In the genomic region with DNA sequence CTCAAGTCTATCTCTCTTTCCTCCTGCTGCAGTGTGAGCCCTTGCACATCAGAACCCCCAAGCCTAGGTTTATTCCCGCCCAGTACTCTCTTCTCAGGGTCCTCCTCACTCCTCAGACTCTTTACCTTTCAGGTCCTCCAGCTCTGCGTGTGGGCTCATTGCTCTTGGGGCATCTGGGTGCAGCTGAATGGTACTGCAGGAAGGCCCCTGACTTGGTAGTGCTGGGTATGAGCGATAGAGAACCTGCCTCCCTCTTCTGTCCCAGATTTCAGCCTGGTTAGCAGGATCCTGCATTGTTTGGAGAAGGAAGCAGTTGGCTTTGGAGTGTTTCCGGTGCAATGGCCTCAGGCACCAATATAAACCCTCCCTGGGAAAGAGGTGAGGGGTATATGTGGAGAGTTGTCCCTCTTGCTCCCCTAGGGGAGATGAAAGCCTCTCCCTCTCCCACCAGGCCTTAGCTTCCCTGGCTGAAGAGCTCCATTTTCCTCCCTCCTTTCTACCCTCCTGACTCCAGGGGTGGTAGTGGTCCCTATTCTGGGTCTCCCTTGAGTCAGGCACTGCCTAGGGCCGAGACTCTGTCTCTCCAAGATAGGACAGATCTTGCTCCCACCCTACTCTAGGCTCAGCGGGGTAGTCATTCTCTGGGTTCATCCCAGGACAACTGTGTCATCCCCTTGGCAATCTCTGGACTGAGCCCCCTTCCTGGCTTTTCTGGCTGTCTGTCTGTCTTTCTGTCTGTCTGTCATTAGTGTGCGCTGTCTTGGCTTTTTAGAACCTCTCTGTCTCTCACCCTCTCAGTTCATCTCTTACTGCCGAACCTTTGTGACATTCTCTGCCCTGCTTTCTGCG, we compare ENCODE assay signal across 9 cellular contexts. TPM values are rescaled to one million over a fixed set of nuclear protein-coding genes. Genes with fewer than 3 reads are reported as not detected.
DNase-seq lines count a peak whose midpoint lies in the region; ATAC-seq, FAIRE-seq and TF ChIP-seq lines count a peak whose summit lies in the region.
"Had no signal": no experiment of that assay in that cellular context is flagged by ENCODE, and none has a peak within 500 bp of the region (broad histone marks: within the 10 kb centered on the region; RNA-seq: fewer than 3 reads in every experiment).

No MANE protein-coding gene starts in this region.

- no peaks in the 10 kb centered on the region for H3K9me3 Mint-ChIP-seq in astrocyte (ENCODE audit: unreplicated experiment)
- H3K9me3 Mint-ChIP-seq: activated naive CD8-positive, alpha-beta T cell treated with anti-CD3 and anti-CD28 coated beads for 36 hours had no signal

- no peak for FAIRE-seq in astrocyte (lab: Jason Lieb, UNC)

- H3K79me2 ChIP-seq in astrocyte (ENCODE audit: insufficient read depth, low read length) = peaks cover 82% of the 10 kb centered on the region

- ATAC-seq in left lung (no peak), GM18519 (IDR thresholded peaks at IDR 0.05; ENCODE audit: low FRiP score, unreplicated experiment) (no peak), HG03135 (IDR thresholded peaks at IDR 0.05; ENCODE audit: unreplicated experiment) (no peak)

- intact Hi-C loops in left lung (cut with DNase I) (no loop called here), head of caudate nucleus (cut with DNase I) (no loop called here)

- H3K27ac ChIP-seq in HEK293 (ENCODE audit: extremely low read depth, low read depth, low read length) (no peak overlapping the region), astrocyte (ENCODE audit: low read depth, low read length) (peak overlapping the region; percentile 47), left lung (peak overlapping the region; percentile 37 to 86), subcutaneous abdominal adipose tissue (ENCODE audit: low read depth, low read length) (peak overlapping the region; percentile 99)

- no peaks in the 10 kb centered on the region for H3K27me3 ChIP-seq in astrocyte (ENCODE audit: insufficient read depth, low read length)
- H3K27me3 ChIP-seq in left lung = peaks cover 0 to 40% of the 10 kb centered on the region in 2 donors
- H3K27me3 ChIP-seq in subcutaneous abdominal adipose tissue (ENCODE audit: control insufficient read depth in 5 of 5, insufficient read depth in 4 of 5, low read length in 5 of 5) = no peaks in the 10 kb centered on the region

- peak overlapping the region; percentile 96 for H3K4me3 Mint-ChIP-seq in astrocyte (ENCODE audit: unreplicated experiment)
- H3K4me3 Mint-ChIP-seq: activated naive CD8-positive, alpha-beta T cell treated with anti-CD3 and anti-CD28 coated beads for 36 hours had no signal

- no peaks in the 10 kb centered on the region for H3K27me3 Mint-ChIP-seq in astrocyte (ENCODE audit: low read depth, unreplicated experiment)

- H3K4me1 ChIP-seq in HEK293 (ENCODE audit: control insufficient read depth, insufficient read depth, low read length) (peaks cover 5% of the 10 kb centered on the region), astrocyte (ENCODE audit: insufficient read depth, low read length) (peaks cover 64% of the 10 kb centered on the region), left lung (peaks cover 19 to 78% of the 10 kb centered on the region in 2 donors), subcutaneous abdominal adipose tissue (ENCODE audit: control insufficient read depth in 5 of 5, insufficient read depth in 5 of 5, low read length in 5 of 5) (peaks cover 27 to 88% (median 77%) of the 10 kb centered on the region in 5 donors)

- no peaks in the 10 kb centered on the region for H3K9me3 ChIP-seq in HEK293 (ENCODE audit: control insufficient read depth, insufficient read depth, low read depth, low read length)
- no peaks in the 10 kb centered on the region for H3K9me3 ChIP-seq in astrocyte (ENCODE audit: insufficient read depth, low read depth, low read length)
- H3K9me3 ChIP-seq in left lung = no peaks in the 10 kb centered on the region
- no peaks in the 10 kb centered on the region for H3K9me3 ChIP-seq in subcutaneous abdominal adipose tissue (ENCODE audit: control insufficient read depth in 5 of 5, low read length in 5 of 5)

- H3K36me3 ChIP-seq in HEK293 (ENCODE audit: control insufficient read depth in 2 of 2, insufficient read depth in 1 of 2, low read length in 2 of 2) = peaks cover 0 to 2% of the 10 kb centered on the region in 2 experiments; a peak in 1 of 3 replicates
- H3K36me3 ChIP-seq in astrocyte (ENCODE audit: insufficient read depth, low read length) = no peaks in the 10 kb centered on the region
- H3K36me3 ChIP-seq in left lung = no peaks in the 10 kb centered on the region
- peaks cover 0 to 3% (median 0%) of the 10 kb centered on the region in 5 donors for H3K36me3 ChIP-seq in subcutaneous abdominal adipose tissue (ENCODE audit: control insufficient read depth in 5 of 5, insufficient read depth in 5 of 5, low read length in 5 of 5)

- H3K4me1 Mint-ChIP-seq in astrocyte (ENCODE audit: low read depth, unreplicated experiment) = peaks cover 57% of the 10 kb centered on the region

- H3K9ac ChIP-seq in astrocyte (ENCODE audit: low read length) = peak overlapping the region; percentile 87
- H3K9ac ChIP-seq in subcutaneous abdominal adipose tissue (ENCODE audit: low read length in 5 of 5) = peak overlapping the region; percentile 57 to 92 (median 85)

- peak overlapping the region; percentile 99 for H3K4me2 ChIP-seq in astrocyte (ENCODE audit: low read length)

- no peak for TF ChIP-seq CTCF in HEK293 (tag by site-specific recombination; IDR thresholded peaks at IDR 0.05)
- no peak for TF ChIP-seq CTCF in astrocyte (IDR thresholded peaks at IDR 0.05; ENCODE audit: insufficient read depth, low read depth, low read length)
- TF ChIP-seq CTCF in left lung (IDR thresholded peaks at IDR 0.05) = no peak

- H3K36me3 Mint-ChIP-seq in astrocyte (ENCODE audit: low read depth, unreplicated experiment) = peaks cover 4% of the 10 kb centered on the region
- H3K36me3 Mint-ChIP-seq: activated naive CD8-positive, alpha-beta T cell treated with anti-CD3 and anti-CD28 coated beads for 36 hours had no signal

- no peak overlapping the region for H2AFZ ChIP-seq in astrocyte (ENCODE audit: low read depth, low read length)

- POLR2A ChIA-PET in HEK293 (lab: Yijun Ruan, JAX) = interaction anchor here (0.6 to 1.4 kb wide), 2 partner anchors 30 to 44 kb away, joined by 3 to 4 read pairs; a partner anchor contains a TSS

- peak overlapping the region; percentile 93 for H3K27ac Mint-ChIP-seq in astrocyte (ENCODE audit: unreplicated experiment)
- H3K27ac Mint-ChIP-seq: activated naive CD8-positive, alpha-beta T cell treated with anti-CD3 and anti-CD28 coated beads for 36 hours had no signal

- H4K20me1 ChIP-seq in astrocyte (ENCODE audit: insufficient read depth, low read length) = peaks cover 62% of the 10 kb centered on the region

- CTCF ChIA-PET in HEK293 (lab: Yijun Ruan, JAX) = interaction anchor here (0.6 to 3.7 kb wide), 5 partner anchors 20 to 72 kb away, joined by 3 to 25 read pairs (median 5); a partner anchor contains a TSS

- no peak for DNase-seq in astrocyte (ENCODE audit: low read depth)
- no peak for DNase-seq in left lung
- DNase-seq in NCI-H524 (lab: John Stamatoyannopoulos, UW) = no peak
- DNase-seq in head of caudate nucleus = no peak
- DNase-seq: activated naive CD8-positive, alpha-beta T cell treated with anti-CD3 and anti-CD28 coated beads for 36 hours had no signal

- H3K4me3 ChIP-seq in HEK293 (ENCODE audit: low read depth, low read length) = no peak overlapping the region
- H3K4me3 ChIP-seq in astrocyte (ENCODE audit: insufficient read depth, low read depth, low read length) = peak overlapping the region; percentile 40
- peak overlapping the region in 1 of 2 donors; percentile 74 for H3K4me3 ChIP-seq in left lung
- H3K4me3 ChIP-seq in subcutaneous abdominal adipose tissue (ENCODE audit: low read depth in 1 of 5, low read length in 5 of 5) = peak overlapping the region; percentile 36 to 94 (median 89)

TF ChIP-seq in HEK293, 187 proteins besides CTCF, POLR2A, EP300 and RAD21 (continues in another document):
- TF ChIP-seq GLIS1 (tag by site-specific recombination; IDR thresholded peaks at IDR 0.05) (no peak), ZNF133 (tag by site-specific recombination; IDR thresholded peaks at IDR 0.05) (no peak)
- TF ChIP-seq, protein P1, sequence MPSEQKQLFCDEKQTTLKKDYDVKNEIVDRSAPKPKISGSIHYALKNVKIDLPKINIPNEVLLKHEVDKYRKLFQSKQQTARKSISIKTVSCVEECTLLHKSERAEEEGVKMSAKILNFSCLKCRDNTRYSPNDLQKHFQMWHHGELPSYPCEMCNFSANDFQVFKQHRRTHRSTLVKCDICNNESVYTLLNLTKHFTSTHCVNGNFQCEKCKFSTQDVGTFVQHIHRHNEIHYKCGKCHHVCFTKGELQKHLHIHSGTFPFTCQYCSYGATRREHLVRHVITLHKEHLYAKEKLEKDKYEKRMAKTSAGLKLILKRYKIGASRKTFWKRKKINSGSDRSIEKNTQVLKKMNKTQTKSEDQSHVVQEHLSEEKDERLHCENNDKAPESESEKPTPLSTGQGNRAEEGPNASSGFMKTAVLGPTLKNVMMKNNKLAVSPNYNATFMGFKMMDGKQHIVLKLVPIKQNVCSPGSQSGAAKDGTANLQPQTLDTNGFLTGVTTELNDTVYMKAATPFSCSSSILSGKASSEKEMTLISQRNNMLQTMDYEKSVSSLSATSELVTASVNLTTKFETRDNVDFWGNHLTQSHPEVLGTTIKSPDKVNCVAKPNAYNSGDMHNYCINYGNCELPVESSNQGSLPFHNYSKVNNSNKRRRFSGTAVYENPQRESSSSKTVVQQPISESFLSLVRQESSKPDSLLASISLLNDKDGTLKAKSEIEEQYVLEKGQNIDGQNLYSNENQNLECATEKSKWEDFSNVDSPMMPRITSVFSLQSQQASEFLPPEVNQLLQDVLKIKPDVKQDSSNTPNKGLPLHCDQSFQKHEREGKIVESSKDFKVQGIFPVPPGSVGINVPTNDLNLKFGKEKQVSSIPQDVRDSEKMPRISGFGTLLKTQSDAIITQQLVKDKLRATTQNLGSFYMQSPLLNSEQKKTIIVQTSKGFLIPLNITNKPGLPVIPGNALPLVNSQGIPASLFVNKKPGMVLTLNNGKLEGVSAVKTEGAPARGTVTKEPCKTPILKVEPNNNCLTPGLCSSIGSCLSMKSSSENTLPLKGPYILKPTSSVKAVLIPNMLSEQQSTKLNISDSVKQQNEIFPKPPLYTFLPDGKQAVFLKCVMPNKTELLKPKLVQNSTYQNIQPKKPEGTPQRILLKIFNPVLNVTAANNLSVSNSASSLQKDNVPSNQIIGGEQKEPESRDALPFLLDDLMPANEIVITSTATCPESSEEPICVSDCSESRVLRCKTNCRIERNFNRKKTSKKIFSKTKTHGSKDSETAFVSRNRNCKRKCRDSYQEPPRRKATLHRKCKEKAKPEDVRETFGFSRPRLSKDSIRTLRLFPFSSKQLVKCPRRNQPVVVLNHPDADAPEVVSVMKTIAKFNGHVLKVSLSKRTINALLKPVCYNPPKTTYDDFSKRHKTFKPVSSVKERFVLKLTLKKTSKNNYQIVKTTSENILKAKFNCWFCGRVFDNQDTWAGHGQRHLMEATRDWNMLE (tag by site-specific recombination; conservative IDR thresholded peaks at IDR 0.05; ENCODE audit: low read depth) = 0 out of 2 replicates have a peak, but pooled peaks have one; percentile 22

RNA-seq across cellular contexts. Expression of a gene that starts 3.8 kb away (rescaled TPM):
- 369 and 397 TPM in 2 replicates for total RNA-seq in astrocyte
- total RNA-seq in left lung = 100 to 1,000 TPM; 228 to 325 TPM

RNA-seq across cellular contexts. Expression of a gene that starts 15.3 kb away (rescaled TPM):
- total RNA-seq in astrocyte (not detected in 2 replicates), left lung (not detected)
- total RNA-seq: activated naive CD8-positive, alpha-beta T cell treated with anti-CD3 and anti-CD28 coated beads for 36 hours had no signal

RNA-seq across cellular contexts. Expression of a gene that starts 21.0 kb away (rescaled TPM):
- total RNA-seq in astrocyte (33.8 and 36.2 TPM in 2 replicates), left lung (100 to 1,000 TPM; 200 to 237 TPM)

RNA-seq across cellular contexts. Expression of a gene that starts 43.2 kb away (rescaled TPM):
- total RNA-seq in astrocyte = 36.6 and 37.8 TPM in 2 replicates
- total RNA-seq in left lung = 10 to 100 TPM; 28.4 to 40.1 TPM

RNA-seq across cellular contexts. Expression of a gene that starts 53.5 kb away (rescaled TPM):
- total RNA-seq in astrocyte (9.4 and 10.6 TPM in 2 replicates), left lung (10 to 100 TPM; 16.4 to 17.9 TPM)
